ENCODE assay signal across 8 cellular contexts in genomic region chr18:55589625-55590291, GRCh38. TPM values are rescaled to one million over a fixed set of nuclear protein-coding genes. Genes with fewer than 3 reads are reported as not detected.
DNase-seq lines count a peak whose midpoint lies in the region; ATAC-seq and TF ChIP-seq lines count a peak whose summit lies in the region.

No MANE protein-coding gene starts in this region.

- peak overlapping the region; percentile 89 for H3K27ac Mint-ChIP-seq in HFFc6

- TF ChIP-seq CTCF in HFFc6 (IDR thresholded peaks at IDR 0.05) (no peak), heart left ventricle (IDR thresholded peaks at IDR 0.05) (peak in 5 of 12 donors; percentile 6 to 41 (median 25)), parathyroid adenoma (IDR thresholded peaks at IDR 0.05) (no peak), tibial artery (IDR thresholded peaks at IDR 0.05) (no peak)

- H3K9me3 Mint-ChIP-seq in HFFc6 = no peaks in the 10 kb centered on the region; the same call in 1 of the 2 replicates

- no peak overlapping the region for H3K9ac ChIP-seq in parathyroid adenoma

- intact Hi-C loops in heart left ventricle (cut with DNase I) = loop anchor here (1.0 to 10.0 kb wide), 30 partner anchors 65 to 988 kb away; no protein-coding TSS in a partner anchor
- intact Hi-C loops in tibial artery (cut with DNase I; ENCODE audit: low total_unique reads) = loop anchor here (5.0 kb wide), 3 partner anchors 182 to 347 kb away; no protein-coding TSS in a partner anchor

- H3K27ac ChIP-seq in heart left ventricle (peak overlapping the region; percentile 80 to 92 (median 87)), parathyroid adenoma (peak overlapping the region; percentile 74), tibial artery (peak overlapping the region; percentile 76 to 80)

- H3K36me3 ChIP-seq in heart left ventricle (no peaks in the 10 kb centered on the region), parathyroid adenoma (ENCODE audit: control insufficient read depth, insufficient read depth, low read length) (no peaks in the 10 kb centered on the region), tibial artery (no peaks in the 10 kb centered on the region)

- DNase-seq in GM03348 (ENCODE audit: low spot score) (peak; percentile 95), HFFc6 (peak; percentile 96), NCI-H1105 (lab: John Stamatoyannopoulos, UW) (peak; percentile 97), SKM-1 (lab: John Stamatoyannopoulos, UW; ENCODE audit: unreplicated experiment) (peak; percentile 89), amniotic epithelial cell (ENCODE audit: low read depth) (peak; percentile 94), heart left ventricle (peak; percentile 97 to 98 (median 98)), tibial artery (peak; percentile 98)

- H3K27me3 ChIP-seq in heart left ventricle (no peaks in the 10 kb centered on the region), parathyroid adenoma (ENCODE audit: control insufficient read depth, insufficient read depth, low read length) (no peaks in the 10 kb centered on the region), tibial artery (no peaks in the 10 kb centered on the region)

- WGBS in heart left ventricle, 4 donors = 1 to 3% (median 3%) methylated on average over 36 to 37 of the region's 37 CpGs

- H2AFZ ChIP-seq in parathyroid adenoma = peak overlapping the region; percentile 98

- H3K4me3 ChIP-seq in heart left ventricle (peak overlapping the region; percentile 63 to 82 (median 74)), parathyroid adenoma (ENCODE audit: low read depth, low read length) (peak overlapping the region; percentile 64), tibial artery (peak overlapping the region; percentile 70 to 85)

- no peaks in the 10 kb centered on the region for H3K27me3 Mint-ChIP-seq in HFFc6 (ENCODE audit: insufficient read depth)

- ATAC-seq in heart left ventricle = peak; percentile 96 to 99 (median 98)

- H3K4me1 Mint-ChIP-seq in HFFc6 (ENCODE audit: low read depth) = peaks cover 45% of the 10 kb centered on the region

- H3K9me3 ChIP-seq in heart left ventricle (no peaks in the 10 kb centered on the region), parathyroid adenoma (ENCODE audit: control insufficient read depth, low read length) (no peaks in the 10 kb centered on the region), tibial artery (no peaks in the 10 kb centered on the region)

- H3K4me2 ChIP-seq in parathyroid adenoma (ENCODE audit: low read length) = peak overlapping the region; percentile 89

- peaks cover 0 to 23% (median 6%) of the 10 kb centered on the region in 12 donors for H3K4me1 ChIP-seq in heart left ventricle
- H3K4me1 ChIP-seq in parathyroid adenoma = peaks cover 7% of the 10 kb centered on the region
- H3K4me1 ChIP-seq in tibial artery = peaks cover 0 to 14% (median 3%) of the 10 kb centered on the region in 4 donors

- no peaks in the 10 kb centered on the region for H3K36me3 Mint-ChIP-seq in HFFc6 (ENCODE audit: low read depth)

- H3K4me3 Mint-ChIP-seq in HFFc6 = peak overlapping the region; percentile 97

- no peaks in the 10 kb centered on the region for H3K79me2 ChIP-seq in parathyroid adenoma

- TF ChIP-seq POLR2A in heart left ventricle (IDR thresholded peaks at IDR 0.05) = peak in 1 of 2 donors; percentile 57

RNA-seq across cellular contexts. Expression of gene TCF4, which starts 1.8 kb away (rescaled TPM):
- 10 to 100 TPM; 50.4 to 71.1 (median 59.0) TPM for total RNA-seq in HFFc6 (2021; fragmentation: NEBNext Ultra II Directional; extraction: Animal tissue kit (Norgen Biotek cat#: 25700))
- total RNA-seq in heart left ventricle = 100 to 1,000 TPM in 2 of 9 donors, 10 to 100 TPM in 7; 45.3 to 119 (median 80.8) TPM
- polyA plus RNA-seq in heart left ventricle = 10 to 100 TPM; 12.8 to 25.6 TPM

Comparison
In these comparisons a context has a peak if more than half of its experiments do, and no peak if none do; other contexts are left out.
1. Peak in every context shown above with its lines: DNase-seq, ATAC-seq, H3K4me3 ChIP-seq and H3K27ac ChIP-seq.